23 cellular contexts compared by ENCODE assay signal in the genomic region with DNA sequence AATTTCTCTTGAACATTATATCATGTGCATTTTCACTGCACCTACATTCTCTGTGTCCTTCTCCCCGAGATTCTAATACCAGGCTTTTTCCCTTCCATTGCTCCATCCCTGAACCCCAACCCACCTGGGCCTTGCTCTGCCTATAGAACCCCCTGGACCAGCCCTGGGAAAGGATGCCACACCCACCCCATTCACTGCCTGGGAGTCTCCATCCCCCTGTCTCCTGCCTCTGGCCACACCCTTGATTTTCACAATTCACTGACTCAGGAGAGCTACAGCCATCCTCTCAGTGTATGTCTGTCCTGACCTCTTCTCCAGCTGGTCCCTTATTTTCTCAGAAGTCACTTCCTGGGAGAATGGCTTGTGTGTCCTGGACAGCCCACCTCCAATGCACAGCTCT. TPM values are rescaled to one million over a fixed set of nuclear protein-coding genes. Genes with fewer than 3 reads are reported as not detected.
DNase-seq lines count a peak whose midpoint lies in the region; ATAC-seq and TF ChIP-seq lines count a peak whose summit lies in the region.
"Had no signal": no experiment of that assay in that cellular context is flagged by ENCODE, and none has a peak within 500 bp of the region (broad histone marks: within the 10 kb centered on the region; RNA-seq: fewer than 3 reads in every experiment).

No MANE protein-coding gene starts in this region.

- H4K20me1 ChIP-seq in osteoblast (ENCODE audit: insufficient read depth, low read length), result no peaks in the 10 kb centered on the region
- H4K20me1 ChIP-seq: BLaER1 had no signal

- CTCF ChIA-PET in HEK293 (lab: Yijun Ruan, JAX), result interaction anchor here (0.6 to 1.6 kb wide), 2 partner anchors 32 to 90 kb away, joined by 3 to 9 read pairs; no protein-coding TSS in a partner anchor

- H3K4me3 ChIP-seq in HEK293 (ENCODE audit: low read depth, low read length) (no peak overlapping the region), osteoblast (ENCODE audit: insufficient read depth, low read length) (no peak overlapping the region)
- H3K4me3 ChIP-seq: BLaER1 had no signal

- peaks cover 10% of the 10 kb centered on the region for H3K9me3 Mint-ChIP-seq in glutamatergic neuron (ENCODE audit: unreplicated experiment)

- H3K27ac ChIP-seq in HEK293 (ENCODE audit: extremely low read depth, low read depth, low read length) (no peak overlapping the region), osteoblast (ENCODE audit: low read depth, low read length) (no peak overlapping the region)
- H3K27ac ChIP-seq: BLaER1 had no signal

- no peaks in the 10 kb centered on the region for H3K4me1 ChIP-seq in HEK293 (ENCODE audit: control insufficient read depth, insufficient read depth, low read length)
- no peaks in the 10 kb centered on the region for H3K4me1 ChIP-seq in osteoblast (ENCODE audit: insufficient read depth, low read length)
- H3K4me1 ChIP-seq: BE2C, BLaER1 had no signal

- POLR2A ChIA-PET in HEK293 (lab: Yijun Ruan, JAX), result no interaction called here

- DNase-seq in glutamatergic neuron (no peak), osteoblast (ENCODE audit: insufficient read length, low spot score, missing footprints) (peak; percentile 66), GDM1 (lab: John Stamatoyannopoulos, UW) (no peak), middle frontal gyrus (ENCODE audit: extremely low spot score, low spot score) (no peak)
- DNase-seq: 8988T; ACHN; BE2C; C1 segment of cervical spinal cord; CD4-positive, alpha-beta memory T cell; CD4-positive, CD25-positive, alpha-beta regulatory T cell; CD8-positive, alpha-beta memory T cell; COR-L47; DMS 273 treated with DMSO at 0.1 percent for 48 hours; DMS153; DMS53; DMS79; DND-41; EL; GF-D8 had no signal

- no peak for TF ChIP-seq CTCF in HEK293 (tag by site-specific recombination; IDR thresholded peaks at IDR 0.05)
- TF ChIP-seq CTCF in glutamatergic neuron (IDR thresholded peaks at IDR 0.05; ENCODE audit: partially characterized antibody, unreplicated experiment), result no peak
- no peak for TF ChIP-seq CTCF in osteoblast (IDR thresholded peaks at IDR 0.05; ENCODE audit: extremely low read depth, low read depth, low read length)

- peaks cover 24% of the 10 kb centered on the region for H3K4me1 Mint-ChIP-seq in glutamatergic neuron (ENCODE audit: low read depth, unreplicated experiment)

- H3K27me3 ChIP-seq in osteoblast (ENCODE audit: insufficient read depth, low read length), result peaks cover 49% of the 10 kb centered on the region
- H3K27me3 ChIP-seq: BLaER1 had no signal

- H3K27me3 Mint-ChIP-seq in glutamatergic neuron (ENCODE audit: unreplicated experiment), result peaks cover 17% of the 10 kb centered on the region

- H3K36me3 ChIP-seq in HEK293 (ENCODE audit: control insufficient read depth in 2 of 2, insufficient read depth in 1 of 2, low read length in 2 of 2) (no peaks in the 10 kb centered on the region), osteoblast (ENCODE audit: insufficient read depth, low read length) (no peaks in the 10 kb centered on the region)
- H3K36me3 ChIP-seq: BE2C, BLaER1 had no signal

- no peaks in the 10 kb centered on the region for H3K9me3 ChIP-seq in HEK293 (ENCODE audit: control insufficient read depth, insufficient read depth, low read depth, low read length)
- H3K9me3 ChIP-seq in osteoblast (ENCODE audit: low read depth, low read length), result no peaks in the 10 kb centered on the region
- H3K9me3 ChIP-seq: BE2C had no signal

- no peak overlapping the region for H2AFZ ChIP-seq in osteoblast (ENCODE audit: low read length)

- no peaks in the 10 kb centered on the region for H3K79me2 ChIP-seq in osteoblast (ENCODE audit: insufficient read depth, low read length)

- no peak overlapping the region for H3K4me2 ChIP-seq in osteoblast (ENCODE audit: insufficient read depth, low read length)
- H3K4me2 ChIP-seq: BLaER1 had no signal

- no peak overlapping the region for H3K27ac Mint-ChIP-seq in glutamatergic neuron (ENCODE audit: unreplicated experiment)
- H3K27ac Mint-ChIP-seq: CD4-positive, alpha-beta memory T cell; CD4-positive, CD25-positive, alpha-beta regulatory T cell had no signal

- peak overlapping the region; percentile 40 for H3K4me3 Mint-ChIP-seq in glutamatergic neuron (ENCODE audit: unreplicated experiment)
- H3K4me3 Mint-ChIP-seq: CD4-positive, CD25-positive, alpha-beta regulatory T cell had no signal

- no peak for ATAC-seq in HG03025 (IDR thresholded peaks at IDR 0.05; ENCODE audit: low FRiP score, unreplicated experiment)

- no peaks in the 10 kb centered on the region for H3K36me3 Mint-ChIP-seq in glutamatergic neuron (ENCODE audit: unreplicated experiment)
- H3K36me3 Mint-ChIP-seq: CD14-positive monocyte; CD4-positive, CD25-positive, alpha-beta regulatory T cell had no signal

TF ChIP-seq in HEK293, 187 proteins besides CTCF, POLR2A, EP300 and RAD21:
- TF ChIP-seq WT1 (tag by site-specific recombination; IDR thresholded peaks at IDR 0.05) (no peak), KLF1 (tag by site-specific recombination; IDR thresholded peaks at IDR 0.05) (peak; percentile 61)

RNA-seq across cellular contexts. Expression of gene NGFR, which starts 27.9 kb away (rescaled TPM):
- total RNA-seq in glutamatergic neuron (ENCODE audit: unreplicated experiment) (131 TPM), osteoblast (under 0.01 and 0.29 TPM in 2 replicates)

RNA-seq across cellular contexts. Expression of gene PHB1, which starts 52.5 kb away (rescaled TPM):
- total RNA-seq in glutamatergic neuron (ENCODE audit: unreplicated experiment) (134 TPM), osteoblast (71.7 and 71.9 TPM in 2 replicates)

Comparison
In these comparisons a context has a peak if more than half of its experiments do, and no peak if none do; other contexts are left out.
1. RNA of gene NGFR, which starts 27.9 kb away (total RNA-seq): 131 TPM in glutamatergic neuron (single experiment); under 0.01 to 0.29 TPM in osteoblast; every median in the first group is over 100 times any median in the second.